In the genomic region with DNA sequence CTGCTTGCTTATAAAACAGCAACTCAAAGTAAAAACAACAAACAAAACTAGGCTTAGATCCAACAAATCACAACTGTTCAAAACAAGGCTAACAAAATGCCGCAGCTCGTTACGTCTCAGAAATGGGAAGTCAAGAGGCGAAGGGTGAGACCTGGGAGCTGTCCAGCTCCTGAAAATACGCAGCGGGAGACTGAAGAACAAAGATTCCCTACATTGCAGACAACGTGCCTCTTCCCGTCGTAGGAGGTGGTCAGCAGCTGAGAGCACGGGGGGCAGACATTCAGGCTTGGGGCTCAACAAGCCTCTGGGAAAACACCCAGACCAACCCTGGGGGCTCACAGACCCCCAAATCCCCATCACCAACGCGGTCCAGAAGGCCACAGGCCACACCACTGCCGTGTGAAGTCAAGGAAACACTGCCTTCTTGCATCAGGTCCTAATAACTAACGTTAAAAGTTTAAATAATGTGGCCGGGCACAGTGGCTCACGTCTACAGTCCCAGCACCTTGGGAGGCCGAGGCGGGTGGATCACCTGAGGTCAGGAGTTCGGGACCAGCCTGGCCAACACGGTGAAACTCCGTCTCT, we compare ENCODE assay signal across 18 cellular contexts. TPM values are rescaled to one million over a fixed set of nuclear protein-coding genes. Genes with fewer than 3 reads are reported as not detected.
DNase-seq lines count a peak whose midpoint lies in the region; ATAC-seq, FAIRE-seq and TF ChIP-seq lines count a peak whose summit lies in the region.
"Had no signal": no experiment of that assay in that cellular context is flagged by ENCODE, and none has a peak within 500 bp of the region (broad histone marks: within the 10 kb centered on the region; RNA-seq: fewer than 3 reads in every experiment).

No MANE protein-coding gene starts in this region.

- 28% methylated on average over 21 of the region's 21 CpGs for WGBS in GM12878 (ENCODE audit: insufficient coverage, insufficient replicate concordance, low lambda C conversion rate, missing lambda C conversion rate)

- TF ChIP-seq EP300 in GM12878 (IDR thresholded peaks at IDR 0.05; ENCODE audit: borderline replicate concordance in 1 of 2, control insufficient read depth in 1 of 2, low read depth in 2 of 2, low read length in 2 of 2) = no peak

- no peaks in the 10 kb centered on the region for H3K9me2 ChIP-seq in OCI-LY7 (ENCODE audit: insufficient read depth, low read length)

- peak; percentile 45 for DNase-seq in A673 (ENCODE audit: low spot score)
- no peak for DNase-seq in GM12878 (ENCODE audit: low read depth, low spot score)
- DNase-seq in iPS-NIHi7 (ENCODE audit: extremely low spot score) = peak; percentile 79
- DNase-seq in 8988T = no peak
- no peak for DNase-seq in GM10248 (ENCODE audit: extremely low spot score)
- DNase-seq in OCI-LY7 (ENCODE audit: low spot score) = no peak
- DNase-seq: activated CD4-positive, alpha-beta T cell treated with anti-CD3 and anti-CD28 coated beads, Interleukin-2, amount 50 U/mL, for 4 hours; DND-41; GOT3; NCI-H1048; NCI-H2227 treated with DMSO at 0.1 percent for 48 hours; stimulated activated CD4-positive, alpha-beta T cell treated with anti-CD3 and anti-CD28 coated beads, Interleukin-4, amount 100 ng/mL, for 1 hour; stimulated activated naive CD4-positive, alpha-beta T cell treated with Interleukin-2 at 50 U/mL for 16 hours; T-helper 17 cell had no signal

- no peak for FAIRE-seq in GM12878 (lab: Jason Lieb, UNC)
- FAIRE-seq: bronchial epithelial cell had no signal

- CTCF ChIA-PET in A673 (lab: Charles Lee) (no interaction called here), GM12878 (lab: Yijun Ruan, JAX) (interaction anchor here (1.9 kb wide), 1 partner anchor 10 kb away, joined by 6 read pairs; no protein-coding TSS in a partner anchor), GM10248 (lab: Yijun Ruan, JAX) (interaction anchor here (1.3 to 1.4 kb wide), 2 partner anchors 10 to 11 kb away, joined by 3 to 4 read pairs; no protein-coding TSS in a partner anchor), OCI-LY7 (lab: Charles Lee; ENCODE audit: unreplicated experiment) (no interaction called here)

- H3K27me3 ChIP-seq in A673 (replicated peaks; ENCODE audit: insufficient read depth, low read depth, low read length, poor library complexity) = peaks cover 39% of the 10 kb centered on the region
- no peaks in the 10 kb centered on the region for H3K27me3 ChIP-seq in HUES48 (ENCODE audit: control insufficient read depth, insufficient read depth, low read length)
- H3K27me3 ChIP-seq in GM12878 (replicated peaks in 1 of 2; ENCODE audit: control insufficient read depth in 2 of 2, insufficient read depth in 2 of 2, low read length in 1 of 2) = no peaks in the 10 kb centered on the region; a peak in 1 of 4 replicates

- H3K9ac ChIP-seq in HUES48 (ENCODE audit: low read depth, low read length) (no peak overlapping the region), GM12878 (ENCODE audit: control insufficient read depth, insufficient read depth, low read length) (no peak overlapping the region)

- in situ Hi-C loops in GM12878 (cut with MboI) = no loop called here

- no TSS peak for BruUV-seq in A673 (replicated peaks; lab: Mats Ljungman, UMichigan)
- no TSS peak for BruUV-seq in GM12878 (replicated peaks; lab: Mats Ljungman, UMichigan)
- no TSS peak for BruUV-seq in OCI-LY7 (replicated peaks; lab: Mats Ljungman, UMichigan)

- POLR2A ChIA-PET in A673 (lab: Charles Lee; ENCODE audit: low non-redundant PET) (no interaction called here), GM12878 (lab: Charles Lee) (no interaction called here), GM10248 (lab: Yijun Ruan, JAX) (no interaction called here), OCI-LY7 (lab: Charles Lee) (no interaction called here)

- H3K9me3 ChIP-seq in A673 (ENCODE audit: low read depth, low read length, poor library complexity, severe bottlenecking) (no peaks in the 10 kb centered on the region), HUES48 (ENCODE audit: control insufficient read depth, insufficient read depth, low read length) (no peaks in the 10 kb centered on the region), GM12878 (replicated peaks; ENCODE audit: control insufficient read depth, insufficient read depth, low read length) (no peaks in the 10 kb centered on the region), OCI-LY7 (ENCODE audit: low read length) (no peaks in the 10 kb centered on the region)
- H3K9me3 ChIP-seq: psoas muscle had no signal

- no peaks in the 10 kb centered on the region for H3K36me3 ChIP-seq in A673 (ENCODE audit: insufficient read depth, low read length, poor library complexity, severe bottlenecking)
- H3K36me3 ChIP-seq in HUES48 (ENCODE audit: control insufficient read depth, insufficient read depth, low read length) = peaks cover 25% of the 10 kb centered on the region
- H3K36me3 ChIP-seq in GM12878 (ENCODE audit: control insufficient read depth in 2 of 2, insufficient read depth in 2 of 2, low read length in 1 of 2) = no peaks in the 10 kb centered on the region
- no peaks in the 10 kb centered on the region for H3K36me3 ChIP-seq in OCI-LY7 (ENCODE audit: insufficient read depth, low read length)

- H3K79me2 ChIP-seq in GM12878 (ENCODE audit: control insufficient read depth, insufficient read depth, low read length) = no peaks in the 10 kb centered on the region
- H3K79me2 ChIP-seq in OCI-LY7 (ENCODE audit: insufficient read depth, low read depth, low read length) = no peaks in the 10 kb centered on the region

- H2AFZ ChIP-seq in GM12878 (ENCODE audit: control insufficient read depth, low read depth, low read length) (no peak overlapping the region), OCI-LY7 (ENCODE audit: low read length) (no peak overlapping the region)

- H4K20me1 ChIP-seq in GM12878 (ENCODE audit: control insufficient read depth, insufficient read depth) (no peaks in the 10 kb centered on the region), OCI-LY7 (ENCODE audit: insufficient read depth, low read length) (no peaks in the 10 kb centered on the region)

- no peak for TF ChIP-seq RAD21 in GM12878 (IDR thresholded peaks at IDR 0.05; ENCODE audit: insufficient read depth, low read depth, low read length)

- RAD21 ChIA-PET in GM12878 (lab: Charles Lee; ENCODE audit: unreplicated experiment) = no interaction called here

- ATAC-seq in GM12878 (no peak), HG02798 (IDR thresholded peaks at IDR 0.05; ENCODE audit: poor library complexity, unreplicated experiment) (no peak)
- ATAC-seq: psoas muscle, T-helper 17 cell had no signal

- H3K4me1 ChIP-seq in A673 (ENCODE audit: insufficient read depth, low read length, poor library complexity, severe bottlenecking) (no peaks in the 10 kb centered on the region), HUES48 (ENCODE audit: control insufficient read depth, insufficient read depth, low read length) (peaks cover 18% of the 10 kb centered on the region), GM12878 (ENCODE audit: control insufficient read depth, insufficient read depth, low read length) (no peaks in the 10 kb centered on the region), OCI-LY7 (ENCODE audit: insufficient read depth, low read length, poor library complexity, severe bottlenecking) (no peaks in the 10 kb centered on the region)
- H3K4me1 ChIP-seq: psoas muscle had no signal

- TF ChIP-seq CTCF in A673 (conservative IDR thresholded peaks at IDR 0.05; ENCODE audit: low read depth, low read length) (no peak), GM12878 (IDR thresholded peaks at IDR 0.05 in 2 of 3, conservative IDR thresholded peaks at IDR 0.05 in 1 of 3; ENCODE audit: control insufficient read depth in 2 of 3, extremely low read depth in 1 of 3, insufficient read depth in 1 of 3, low read depth in 3 of 3, low read length in 3 of 3) (no peak), GM10248 (IDR thresholded peaks at IDR 0.05; ENCODE audit: control extremely low read depth, extremely low read depth, low read depth, missing control alignments) (no peak), OCI-LY7 (conservative IDR thresholded peaks at IDR 0.05; ENCODE audit: low read length) (no peak)

- H3K4me3 ChIP-seq in A673 (ENCODE audit: low read depth, low read length, poor library complexity, severe bottlenecking) (no peak overlapping the region), HUES48 (ENCODE audit: low read depth, low read length) (no peak overlapping the region), GM12878 (no peak overlapping the region), OCI-LY7 (ENCODE audit: low read depth, low read length, poor library complexity, severe bottlenecking) (no peak overlapping the region)
- H3K4me3 ChIP-seq: psoas muscle had no signal

- intact Hi-C loops in A673 (cut with micrococcal nuclease; ENCODE audit: unreplicated experiment) = no loop called here
- intact Hi-C loops in GM12878 (cut with micrococcal nuclease; ENCODE audit: unreplicated experiment) = no loop called here
- intact Hi-C loops in OCI-LY7 (cut with micrococcal nuclease; ENCODE audit: unreplicated experiment) = no loop called here

- no peak for TF ChIP-seq POLR2A in GM12878 (IDR thresholded peaks at IDR 0.05; ENCODE audit: low read depth, low read length)

- SMC1A ChIA-PET in GM12878 (lab: Charles Lee; ENCODE audit: uncharacterized antibody, unreplicated experiment) = no interaction called here

- H3K4me2 ChIP-seq in GM12878 (ENCODE audit: control insufficient read depth, insufficient read depth) (no peak overlapping the region), OCI-LY7 (ENCODE audit: low read length) (no peak overlapping the region)

- H3K27ac ChIP-seq in A673 (ENCODE audit: low read depth, low read length, poor library complexity, severe bottlenecking) (no peak overlapping the region), HUES48 (ENCODE audit: low read depth, low read length) (peak overlapping the region; percentile 37), GM12878 (ENCODE audit: control insufficient read depth, insufficient read depth) (no peak overlapping the region), OCI-LY7 (ENCODE audit: low read depth, low read length, poor library complexity, severe bottlenecking) (no peak overlapping the region)
- H3K27ac ChIP-seq: psoas muscle had no signal

RNA-seq across cellular contexts. Expression of a gene that starts 13.5 kb away (rescaled TPM):
- total RNA-seq in A673 (2021) (2.6 and 3.1 TPM in 2 replicates), GM12878 (2014; rRNA removed) (not detected in 2 replicates), GM12878 (2014; rRNA removed; fragmentation: Illumina TruSeq; extraction: Trizol) (not detected in 2 replicates), GM12878 (2021) (0.51 and 0.62 TPM in 2 replicates), OCI-LY7 (2022) (0.50 and 0.80 TPM in 2 replicates)
- total RNA-seq in GM12878 (2013; cell fraction: nucleolus; rRNA removed) = 0.10 TPM in 1 of 2 replicates, not detected in the other
- 0.18 TPM for polyA plus RNA-seq in GM12878 (2011; ENCODE audit: low read depth)
- polyA plus RNA-seq in GM12878 (2011; rRNA removed) (0.07 and 0.14 TPM in 2 replicates), GM12878 (2014; fragmentation: Illumina TruSeq; extraction: Trizol) (not detected in 2 replicates), GM12878 (2014; fragmentation: Nextera tagmentation; extraction: Ambion mirVana) (not detected), GM12878 (2014; rRNA removed) (0.04 TPM in 1 of 2 replicates, not detected in the other), GM12878 (2016; fragmentation: Nextera tagmentation; extraction: Ambion mirVana) (not detected)
- 0.12 and 0.24 TPM in 2 replicates for polyA plus RNA-seq in GM12878 (2011; cell fraction: cytosol; rRNA removed)
- 0.15 and 0.27 TPM in 2 replicates for polyA plus RNA-seq in GM12878 (2011; cell fraction: nucleus; rRNA removed)
- 0.36 and 0.38 TPM in 2 replicates for polyA plus RNA-seq in GM12878 (2012)
- polyA minus RNA-seq in GM12878 (2011; rRNA and poly(A)+ RNA removed) = not detected in 2 replicates
- not detected in 2 replicates for polyA minus RNA-seq in GM12878 (2011; cell fraction: cytosol; rRNA and poly(A)+ RNA removed)
- polyA minus RNA-seq in GM12878 (2011; cell fraction: nucleus; rRNA and poly(A)+ RNA removed) = under 0.01 TPM in 1 of 2 replicates, not detected in the other
- 0.03 and 0.05 TPM in 2 replicates for total RNA-seq in OCI-LY7 (2014; rRNA removed; shearing (Covaris generic))

Comparison
In these comparisons a context has a peak if more than half of its experiments do, and no peak if none do; other contexts are left out.
1. DNase-seq: peak in A673 (single experiment) and iPS-NIHi7 (single experiment); none in GM12878 (single experiment), 8988T (single experiment), GM10248 (single experiment) and OCI-LY7 (single experiment).
2. CTCF ChIA-PET loops: an anchor here in GM12878 (1.9 kb wide) and GM10248 (1.3 to 1.4 kb wide); none called in A673 and OCI-LY7.